Comparison of ENCODE assay signal across 18 cellular contexts in the genomic region with DNA sequence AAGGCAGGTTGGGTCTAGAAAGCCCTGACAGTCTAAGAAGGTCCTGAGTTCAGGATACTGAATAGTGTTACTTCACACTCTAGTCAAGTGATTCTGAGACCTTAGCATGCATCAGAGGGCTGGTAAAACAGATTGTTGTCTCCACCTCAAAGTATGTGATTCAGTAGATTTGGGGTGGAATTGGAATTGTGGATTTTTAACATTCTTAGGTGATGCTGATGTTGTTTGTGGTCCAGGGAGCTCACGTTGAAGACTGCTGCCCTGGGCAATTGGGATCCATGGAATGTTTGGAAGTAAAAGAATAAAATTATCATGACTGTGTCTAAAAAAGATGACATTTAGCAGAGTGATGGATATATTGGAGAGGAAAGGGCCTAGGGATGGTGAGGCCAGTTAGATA.
DNase-seq lines count a peak whose midpoint lies in the region; ATAC-seq, FAIRE-seq and TF ChIP-seq lines count a peak whose summit lies in the region.
"Had no signal": no experiment of that assay in that cellular context is flagged by ENCODE, and none has a peak within 500 bp of the region (broad histone marks: within the 10 kb centered on the region; RNA-seq: fewer than 3 reads in every experiment).

No MANE protein-coding gene starts in this region.

- H3K27ac ChIP-seq in IMR-90 (ENCODE audit: insufficient read depth, low read length), result no peak overlapping the region
- no peak overlapping the region for H3K27ac ChIP-seq in H1 (ENCODE audit: low read depth, low read length)

- TF ChIP-seq CTCF in IMR-90 (conservative IDR thresholded peaks at IDR 0.05; ENCODE audit: low read depth, low read length) (no peak), H1 (IDR thresholded peaks at IDR 0.05; ENCODE audit: control extremely low read depth in 1 of 3, insufficient read depth in 1 of 3, low read depth in 1 of 3, low read length in 3 of 3) (no peak), progenitor cell of endocrine pancreas (IDR thresholded peaks at IDR 0.05; ENCODE audit: unreplicated experiment) (no peak)

- in situ Hi-C loops in IMR-90 (cut with MboI; ENCODE audit: low sequenced_read_pairs), result no loop called here

- no peak overlapping the region for H2AFZ ChIP-seq in IMR-90 (replicated peaks; ENCODE audit: low read length, poor library complexity)
- H2AFZ ChIP-seq in H1 (ENCODE audit: low read length), result no peak overlapping the region

- intact Hi-C loops in IMR-90 (cut with micrococcal nuclease), result no loop called here

- H3K79me1 ChIP-seq in IMR-90 (ENCODE audit: low read depth in 1 of 2, low read length in 2 of 2), result peaks cover 3 to 19% of the 10 kb centered on the region in 2 experiments; a peak in 2 of 4 replicates
- H3K79me1 ChIP-seq in H1 (ENCODE audit: low read depth, low read length), result no peaks in the 10 kb centered on the region; the same call in 1 of the 2 replicates

- H3K4me1 ChIP-seq in IMR-90 (ENCODE audit: control insufficient read depth, insufficient read depth, low read length) (peaks cover 8% of the 10 kb centered on the region), H1 (replicated peaks in 1 of 4; ENCODE audit: control insufficient read depth in 3 of 4, insufficient read depth in 4 of 4, low read length in 3 of 4) (no peaks in the 10 kb centered on the region)

- no peak overlapping the region for H3K4ac ChIP-seq in IMR-90 (ENCODE audit: low read depth, low read length)
- H3K4ac ChIP-seq in H1 (replicated peaks; ENCODE audit: insufficient read length, low read depth, low read length), result no peak overlapping the region

- POLR2A ChIA-PET in IMR-90 (lab: Charles Lee; ENCODE audit: unreplicated experiment) (no interaction called here), H1 (lab: Charles Lee; ENCODE audit: partially characterized antibody) (no interaction called here)

- H2BK20ac ChIP-seq in IMR-90 (ENCODE audit: low read depth, low read length) (no peak overlapping the region), H1 (ENCODE audit: low read length) (no peak overlapping the region)

- ATAC-seq in IMR-90 (ENCODE audit: low read depth) (no peak), GM18517 (IDR thresholded peaks at IDR 0.05; ENCODE audit: unreplicated experiment) (no peak)

- H3K9me3 ChIP-seq in IMR-90 (ENCODE audit: control insufficient read depth, insufficient read depth, low read length) (no peaks in the 10 kb centered on the region), H1 (ENCODE audit: insufficient read depth in 2 of 2, low read depth in 1 of 2, low read length in 1 of 2) (no peaks in the 10 kb centered on the region)

- H3K9me1 ChIP-seq in IMR-90 (ENCODE audit: insufficient read depth, low read length), result peaks cover 7% of the 10 kb centered on the region

- no peak overlapping the region for H2BK5ac ChIP-seq in IMR-90 (ENCODE audit: low read depth, low read length, poor library complexity, severe bottlenecking)
- no peak overlapping the region for H2BK5ac ChIP-seq in H1 (ENCODE audit: low read depth, low read length)

- peaks cover 28% of the 10 kb centered on the region for H3K4me1 Mint-ChIP-seq in progenitor cell of endocrine pancreas (ENCODE audit: low read depth)
- H3K4me1 Mint-ChIP-seq: B cell; CD4-positive, CD25-positive, alpha-beta regulatory T cell; IgD-negative memory B cell had no signal

- H3K23ac ChIP-seq in IMR-90 (ENCODE audit: low read depth, low read length), result no peak overlapping the region
- peak overlapping the region; percentile 87 for H3K23ac ChIP-seq in H1 (ENCODE audit: insufficient read length)

- TF ChIP-seq EP300 in H1 (IDR thresholded peaks at IDR 0.05; ENCODE audit: borderline replicate concordance in 1 of 2, low read depth in 2 of 2, low read length in 2 of 2), result no peak

- no peak overlapping the region for H3K18ac ChIP-seq in IMR-90 (ENCODE audit: low read depth, low read length)
- no peak overlapping the region for H3K18ac ChIP-seq in H1 (ENCODE audit: extremely low read depth, low read length)

- H3K4me3 ChIP-seq in IMR-90 (ENCODE audit: insufficient read depth, low read depth, low read length) (no peak overlapping the region), H1 (ENCODE audit: extremely low read depth in 1 of 4, insufficient read depth in 2 of 4, low read depth in 3 of 4, low read length in 4 of 4) (no peak overlapping the region)

- H2AK9ac ChIP-seq in IMR-90 (replicated peaks; ENCODE audit: low read depth, low read length, poor library complexity), result no peak overlapping the region

- CTCF ChIA-PET in IMR-90 (lab: Yijun Ruan, JAX) (no interaction called here), H1 (lab: Charles Lee; ENCODE audit: partially characterized antibody) (interaction anchor here (0.9 to 1.5 kb wide), 3 partner anchors 10 to 120 kb away, joined by 3 to 4 read pairs (median 3); no protein-coding TSS in a partner anchor)

- no peak for TF ChIP-seq POLR2A in IMR-90 (IDR thresholded peaks at IDR 0.05; ENCODE audit: low read depth, low read length)
- no peak for TF ChIP-seq POLR2A in H1 (IDR thresholded peaks at IDR 0.05; ENCODE audit: control extremely low read depth in 1 of 2, low read depth in 2 of 2, low read length in 2 of 2)

- H3K56ac ChIP-seq in IMR-90 (ENCODE audit: extremely low read depth, insufficient read depth, low read length) (no peak overlapping the region), H1 (replicated peaks; ENCODE audit: insufficient read length, low read depth, low read length) (no peak overlapping the region)

- dilution Hi-C loops in IMR-90 (cut with HindIII; ENCODE audit: low sequenced_read_pairs, unreplicated experiment), result no loop called here

- no peaks in the 10 kb centered on the region for H3K23me2 ChIP-seq in H1 (ENCODE audit: low read depth, low read length)

- H4K5ac ChIP-seq in IMR-90 (ENCODE audit: low read depth, low read length), result no peak overlapping the region
- no peak overlapping the region for H4K5ac ChIP-seq in H1 (ENCODE audit: insufficient read length, low read depth, low read length)

- H3K27me3 Mint-ChIP-seq in progenitor cell of endocrine pancreas, result no peaks in the 10 kb centered on the region
- H3K27me3 Mint-ChIP-seq: B cell; CD4-positive, CD25-positive, alpha-beta regulatory T cell had no signal

- no peak overlapping the region for H2BK120ac ChIP-seq in IMR-90 (ENCODE audit: low read depth, low read length)
- no peak overlapping the region for H2BK120ac ChIP-seq in H1 (replicated peaks; ENCODE audit: low read depth, low read length)

- BruUV-seq in IMR-90 (replicated peaks; lab: Mats Ljungman, UMichigan), result no TSS peak

- H2BK12ac ChIP-seq in H1 (ENCODE audit: low read depth, low read length), result no peak overlapping the region

- H2AK5ac ChIP-seq in IMR-90 (ENCODE audit: low read depth, low read length) (no peak overlapping the region; the same call in 1 of the 2 replicates), H1 (ENCODE audit: low read depth, low read length) (no peak overlapping the region)

- no peak for FAIRE-seq in H1 (lab: Jason Lieb, UNC)

- H4K8ac ChIP-seq in IMR-90 (ENCODE audit: low read depth in 2 of 2, low read length in 2 of 2) (no peak overlapping the region), H1 (ENCODE audit: extremely low read depth, insufficient read depth, low read length) (no peak overlapping the region)

- DNase-seq in AG20443 (ENCODE audit: low spot score) (peak; percentile 55), IMR-90 (no peak), H1 (ENCODE audit: low read depth in 1 of 2, low spot score in 2 of 2) (no peak), progenitor cell of endocrine pancreas (ENCODE audit: low spot score, unreplicated experiment) (no peak), NCI-H524 (lab: John Stamatoyannopoulos, UW) (no peak), SW480 (ENCODE audit: low spot score) (no peak)
- DNase-seq: CD4-positive, CD25-positive, alpha-beta regulatory T cell; DMS53; HCEC 1CT; Kasumi-1; NCI-H1105; NCI-H1694 treated with DMSO at 0.1 percent for 48 hours; NCI-H748 treated with DMSO at 0.1 percent for 48 hours; RPMI8226; SIG-M5 had no signal

- H4K20me1 ChIP-seq in IMR-90 (ENCODE audit: insufficient read depth, low read length) (no peaks in the 10 kb centered on the region), H1 (replicated peaks in 1 of 2; ENCODE audit: control insufficient read depth in 1 of 2, insufficient read depth in 2 of 2, low read length in 2 of 2) (peaks cover 0 to 3% of the 10 kb centered on the region in 2 experiments)

- H4K91ac ChIP-seq in IMR-90 (ENCODE audit: insufficient read depth, low read depth, low read length), result no peak overlapping the region
- no peak overlapping the region for H4K91ac ChIP-seq in H1 (replicated peaks; ENCODE audit: insufficient read length, low read length)

- H3K27ac Mint-ChIP-seq in progenitor cell of endocrine pancreas, result peak overlapping the region; percentile 50
- H3K27ac Mint-ChIP-seq: B cell; CD4-positive, CD25-positive, alpha-beta regulatory T cell; IgD-negative memory B cell had no signal

- H3K36me3 ChIP-seq in IMR-90 (ENCODE audit: control insufficient read depth, insufficient read depth, low read length), result peaks cover 8% of the 10 kb centered on the region
- H3K36me3 ChIP-seq in H1 (ENCODE audit: control insufficient read depth in 2 of 4, insufficient read depth in 4 of 4, low read length in 3 of 4), result peaks cover 0 to 57% (median 35%) of the 10 kb centered on the region in 4 experiments; a peak in 7 of 8 replicates

- H3K27me3 ChIP-seq in IMR-90 (ENCODE audit: control insufficient read depth, insufficient read depth, low read length) (no peaks in the 10 kb centered on the region), H1 (replicated peaks in 1 of 4; ENCODE audit: control insufficient read depth in 3 of 4, extremely low read depth in 1 of 4, insufficient read depth in 3 of 4, low read length in 3 of 4) (no peaks in the 10 kb centered on the region)

- H3K4me2 ChIP-seq in IMR-90 (ENCODE audit: low read depth, low read length) (no peak overlapping the region), H1 (ENCODE audit: insufficient read depth in 1 of 2, low read depth in 2 of 2, low read length in 2 of 2) (no peak overlapping the region)

- whole genome bisulfite sequencing in IMR-90 (ENCODE audit: extremely low coverage in 2 of 2, insufficient read length in 1 of 2), 2 experiments, result 43% methylated on average over 1 of the region's 1 CpG; no CpG with 5 or more reads in 1 of the 2 experiments
- 89% methylated on average over 1 of the region's 1 CpG; no CpG with 5 or more reads in 1 of the 2 experiments for WGBS in H1 (ENCODE audit: extremely low coverage in 1 of 2, insufficient coverage in 1 of 2, insufficient read length in 1 of 2, insufficient replicate concordance in 2 of 2, low coverage in 1 of 2, low lambda C conversion rate in 2 of 2, missing lambda C conversion rate in 1 of 2), 2 experiments

- H3K9me3 Mint-ChIP-seq in progenitor cell of endocrine pancreas (ENCODE audit: low read depth), result no peaks in the 10 kb centered on the region
- H3K9me3 Mint-ChIP-seq: IgD-negative memory B cell had no signal

- no peak for TF ChIP-seq RAD21 in IMR-90 (IDR thresholded peaks at IDR 0.05; ENCODE audit: low read length)
- no peak for TF ChIP-seq RAD21 in H1 (IDR thresholded peaks at IDR 0.05 in 1 of 2, conservative IDR thresholded peaks at IDR 0.05 in 1 of 2; ENCODE audit: low read depth in 2 of 2, low read length in 2 of 2)

- peak overlapping the region; percentile 44; the same call in 1 of the 3 replicates for H2BK15ac ChIP-seq in IMR-90 (ENCODE audit: low read depth, low read length)
- H2BK15ac ChIP-seq in H1 (ENCODE audit: low read length), result no peak overlapping the region

- peaks cover 0 to 9% of the 10 kb centered on the region in 2 experiments; a peak in 2 of 4 replicates for H3K79me2 ChIP-seq in H1 (ENCODE audit: control insufficient read depth in 1 of 2, insufficient read depth in 2 of 2, low read length in 2 of 2)

- H3K9ac ChIP-seq in IMR-90 (ENCODE audit: low read depth, low read length) (no peak overlapping the region), H1 (replicated peaks in 1 of 4; ENCODE audit: extremely low read depth in 1 of 4, low read depth in 3 of 4, low read length in 3 of 4) (no peak overlapping the region)

- H3K36me3 Mint-ChIP-seq in progenitor cell of endocrine pancreas (ENCODE audit: insufficient read depth), result peaks cover 42% of the 10 kb centered on the region
- H3K36me3 Mint-ChIP-seq: CD4-positive, CD25-positive, alpha-beta regulatory T cell; IgD-negative memory B cell had no signal

- no peak overlapping the region for H3K4me3 Mint-ChIP-seq in progenitor cell of endocrine pancreas (ENCODE audit: low read depth)
- H3K4me3 Mint-ChIP-seq: B cell; CD4-positive, CD25-positive, alpha-beta regulatory T cell had no signal

- H3K14ac ChIP-seq in IMR-90 (replicated peaks; ENCODE audit: low read depth, low read length) (no peak overlapping the region), H1 (ENCODE audit: insufficient read length) (no peak overlapping the region)
